ENCODE assay signal across 8 cellular contexts in genomic region chr17:17823433-17824118, GRCh38. TPM values are rescaled to one million over a fixed set of nuclear protein-coding genes. Genes with fewer than 3 reads are reported as not detected.
DNase-seq lines count a peak whose midpoint lies in the region; ATAC-seq and TF ChIP-seq lines count a peak whose summit lies in the region.

No MANE protein-coding gene starts in this region.

- no peak for TF ChIP-seq CTCF in Peyer's patch (IDR thresholded peaks at IDR 0.05)
- no peak for TF ChIP-seq CTCF in fibroblast of lung (conservative IDR thresholded peaks at IDR 0.05 in 1 of 2, IDR thresholded peaks at IDR 0.05 in 1 of 2; ENCODE audit: low read depth in 1 of 2, low read length in 2 of 2)
- no peak for TF ChIP-seq CTCF in natural killer cell (IDR thresholded peaks at IDR 0.05)

- H3K4me1 Mint-ChIP-seq in activated T-helper 1 cell treated with anti-CD3 and anti-CD28 coated beads, Interleukin-12 subunit alpha, Interleukin-12 subunit beta, Interleukin-2, Interleukin-4 antibody, amounts not matched to agents 30 ng/mL and 10 ng/mL and 1 ng/mL, durations not matched to agents 14 hours and 24 hours and 36 hours (ENCODE audit: low read depth) = peaks cover 92% of the 10 kb centered on the region
- peaks cover 20 to 76% of the 10 kb centered on the region in 2 donors for H3K4me1 Mint-ChIP-seq in natural killer cell
- peaks cover 96% of the 10 kb centered on the region for H3K4me1 Mint-ChIP-seq in stimulated activated naive CD8-positive, alpha-beta T cell treated with anti-CD3 and anti-CD28 coated beads, Interleukin-15, amount 100 ng/mL, for 72 hours

- no peaks in the 10 kb centered on the region for H3K27me3 ChIP-seq in Peyer's patch
- no peaks in the 10 kb centered on the region for H3K27me3 ChIP-seq in fibroblast of lung (ENCODE audit: control insufficient read depth, insufficient read depth, low read length)

- H3K27ac ChIP-seq in Peyer's patch (peak overlapping the region; percentile 70 to 95 (median 88)), fibroblast of lung (ENCODE audit: insufficient read depth, low read length) (peak overlapping the region; percentile 79)

- H3K27me3 Mint-ChIP-seq in activated T-helper 1 cell treated with anti-CD3 and anti-CD28 coated beads, Interleukin-12 subunit alpha, Interleukin-12 subunit beta, Interleukin-2, Interleukin-4 antibody, amounts not matched to agents 30 ng/mL and 10 ng/mL and 1 ng/mL, durations not matched to agents 14 hours and 24 hours and 36 hours (ENCODE audit: insufficient read depth) = no peaks in the 10 kb centered on the region
- H3K27me3 Mint-ChIP-seq in natural killer cell (ENCODE audit: low read depth in 2 of 2) = no peaks in the 10 kb centered on the region
- no peaks in the 10 kb centered on the region for H3K27me3 Mint-ChIP-seq in stimulated activated naive CD8-positive, alpha-beta T cell treated with anti-CD3 and anti-CD28 coated beads, Interleukin-15, amount 100 ng/mL, for 72 hours

- peak overlapping the region; percentile 98 for H3K4me2 ChIP-seq in fibroblast of lung (ENCODE audit: extremely low read depth, insufficient read depth, low read length)

- peak overlapping the region; percentile 91 for H3K27ac Mint-ChIP-seq in activated T-helper 1 cell treated with anti-CD3 and anti-CD28 coated beads, Interleukin-12 subunit alpha, Interleukin-12 subunit beta, Interleukin-2, Interleukin-4 antibody, amounts not matched to agents 30 ng/mL and 10 ng/mL and 1 ng/mL, durations not matched to agents 14 hours and 24 hours and 36 hours
- peak overlapping the region; percentile 67 to 87 for H3K27ac Mint-ChIP-seq in natural killer cell
- H3K27ac Mint-ChIP-seq in stimulated activated naive CD8-positive, alpha-beta T cell treated with anti-CD3 and anti-CD28 coated beads, Interleukin-15, amount 100 ng/mL, for 72 hours = peak overlapping the region; percentile 96 to 97

- peaks cover 14 to 91% (median 24%) of the 10 kb centered on the region in 4 donors for H3K4me1 ChIP-seq in Peyer's patch
- H3K4me1 ChIP-seq in fibroblast of lung (ENCODE audit: control insufficient read depth, extremely low read depth, insufficient read depth, low read length) = peaks cover 54% of the 10 kb centered on the region

- no peaks in the 10 kb centered on the region for H4K20me1 ChIP-seq in fibroblast of lung (ENCODE audit: control insufficient read depth, extremely low read depth, insufficient read depth, low read length)

- H3K9me3 Mint-ChIP-seq in activated T-helper 1 cell treated with anti-CD3 and anti-CD28 coated beads, Interleukin-12 subunit alpha, Interleukin-12 subunit beta, Interleukin-2, Interleukin-4 antibody, amounts not matched to agents 30 ng/mL and 10 ng/mL and 1 ng/mL, durations not matched to agents 14 hours and 24 hours and 36 hours = no peaks in the 10 kb centered on the region
- H3K9me3 Mint-ChIP-seq in natural killer cell = no peaks in the 10 kb centered on the region
- no peaks in the 10 kb centered on the region for H3K9me3 Mint-ChIP-seq in stimulated activated naive CD8-positive, alpha-beta T cell treated with anti-CD3 and anti-CD28 coated beads, Interleukin-15, amount 100 ng/mL, for 72 hours

- H3K79me2 ChIP-seq in fibroblast of lung (ENCODE audit: control insufficient read depth, insufficient read depth, low read length) = peaks cover 75% of the 10 kb centered on the region

- H3K36me3 Mint-ChIP-seq in activated T-helper 1 cell treated with anti-CD3 and anti-CD28 coated beads, Interleukin-12 subunit alpha, Interleukin-12 subunit beta, Interleukin-2, Interleukin-4 antibody, amounts not matched to agents 30 ng/mL and 10 ng/mL and 1 ng/mL, durations not matched to agents 14 hours and 24 hours and 36 hours (ENCODE audit: low read depth) = peaks cover 27% of the 10 kb centered on the region
- H3K36me3 Mint-ChIP-seq in natural killer cell = no peaks in the 10 kb centered on the region

- peak; percentile 56 to 66 for TF ChIP-seq POLR2A in Peyer's patch (IDR thresholded peaks at IDR 0.05)

- intact Hi-C loops in activated T-helper 1 cell treated with anti-CD3 and anti-CD28 coated beads, Interleukin-12 subunit alpha, Interleukin-12 subunit beta, Interleukin-2, Interleukin-4 antibody, amounts not matched to agents 30 ng/mL and 10 ng/mL and 1 ng/mL, durations not matched to agents 14 hours and 24 hours and 36 hours (cut with micrococcal nuclease) = loop anchor here (1.0 to 5.0 kb wide), 7 partner anchors 13 to 359 kb away; partner anchors contain the start of genes ALKBH5, DRC3, SREBF1 and TOM1L2
- intact Hi-C loops in natural killer cell (cut with micrococcal nuclease) = loop anchor here (1.0 kb wide), 1 partner anchor 13 kb away; the partner anchor contains the start of gene SREBF1

- peak overlapping the region; percentile 32 for H3K9ac ChIP-seq in fibroblast of lung (ENCODE audit: insufficient read depth, low read length)

- no peaks in the 10 kb centered on the region for H3K9me3 ChIP-seq in Peyer's patch
- H3K9me3 ChIP-seq in fibroblast of lung (ENCODE audit: control insufficient read depth, insufficient read depth, low read depth, low read length) = no peaks in the 10 kb centered on the region

- H3K36me3 ChIP-seq in Peyer's patch = peaks cover 0 to 17% (median 0%) of the 10 kb centered on the region in 3 donors
- peaks cover 21% of the 10 kb centered on the region for H3K36me3 ChIP-seq in fibroblast of lung (ENCODE audit: control insufficient read depth, insufficient read depth, low read length)

- H2AFZ ChIP-seq in fibroblast of lung (ENCODE audit: low read length) = no peak overlapping the region

- peak overlapping the region; percentile 29 to 64 (median 48) for H3K4me3 ChIP-seq in Peyer's patch
- H3K4me3 ChIP-seq in fibroblast of lung (replicated peaks in 1 of 4; ENCODE audit: control extremely low read depth in 1 of 4, insufficient read depth in 1 of 4, low read depth in 3 of 4, low read length in 4 of 4) = peak overlapping the region; percentile 52 to 80 (median 65)

- DNase-seq in DMS53 treated with DMSO at 0.1 percent for 48 hours (lab: John Stamatoyannopoulos, UW; ENCODE audit: unreplicated experiment) = peak; percentile 53
- DNase-seq in HuH-7.5 (ENCODE audit: low spot score) = peak; percentile 97
- DNase-seq in Peyer's patch = peak; percentile 79 to 92 (median 91)
- DNase-seq in activated T-helper 1 cell treated with anti-CD3 and anti-CD28 coated beads, Interleukin-12 subunit alpha, Interleukin-12 subunit beta, Interleukin-2, Interleukin-4 antibody, amounts not matched to agents 30 ng/mL and 10 ng/mL and 1 ng/mL, durations not matched to agents 14 hours and 24 hours and 36 hours (ENCODE audit: low spot score) = peak; percentile 82
- DNase-seq in fibroblast of lung (ENCODE audit: low read depth in 2 of 2) = peak; percentile 73 to 74
- DNase-seq in natural killer cell = peak; percentile 76
- DNase-seq in stimulated activated naive CD8-positive, alpha-beta T cell treated with anti-CD3 and anti-CD28 coated beads, Interleukin-15, amount 100 ng/mL, for 72 hours = peak; percentile 80 to 84

- ATAC-seq in GM21447 (IDR thresholded peaks at IDR 0.05; ENCODE audit: unreplicated experiment) (peak; percentile 50), natural killer cell (peak; percentile 85 to 97 (median 90))
- peak; percentile 73 for ATAC-seq in stimulated activated naive CD8-positive, alpha-beta T cell treated with anti-CD3 and anti-CD28 coated beads, Interleukin-15, amount 100 ng/mL, for 72 hours

- peak overlapping the region; percentile 80 for H3K4me3 Mint-ChIP-seq in activated T-helper 1 cell treated with anti-CD3 and anti-CD28 coated beads, Interleukin-12 subunit alpha, Interleukin-12 subunit beta, Interleukin-2, Interleukin-4 antibody, amounts not matched to agents 30 ng/mL and 10 ng/mL and 1 ng/mL, durations not matched to agents 14 hours and 24 hours and 36 hours
- peak overlapping the region; percentile 74 for H3K4me3 Mint-ChIP-seq in natural killer cell
- H3K4me3 Mint-ChIP-seq in stimulated activated naive CD8-positive, alpha-beta T cell treated with anti-CD3 and anti-CD28 coated beads, Interleukin-15, amount 100 ng/mL, for 72 hours = peak overlapping the region; percentile 76 to 81

RNA-seq across cellular contexts. Expression of gene SREBF1, which starts 13.2 kb away (rescaled TPM):
- total RNA-seq in Peyer's patch = 100 to 1,000 TPM; 118 to 226 (median 185) TPM
- 167 and 172 TPM in 2 replicates for total RNA-seq in activated T-helper 1 cell treated with anti-CD3 and anti-CD28 coated beads, Interleukin-12 subunit alpha, Interleukin-12 subunit beta, Interleukin-2, Interleukin-4 antibody, amounts not matched to agents 30 ng/mL and 10 ng/mL and 1 ng/mL, durations not matched to agents 14 hours and 24 hours and 36 hours
- total RNA-seq in fibroblast of lung = 51.9 and 77.6 TPM in 2 replicates
- 29.7 and 49.1 TPM in 2 replicates for polyA plus RNA-seq in fibroblast of lung
- polyA plus RNA-seq in fibroblast of lung (2012) = 73.7 and 109 TPM in 2 replicates
- polyA minus RNA-seq in fibroblast of lung (ENCODE audit: low replicate concordance) = 172 and 195 TPM in 2 replicates
- 100 to 1,000 TPM in 2 of 3 donors, 10 to 100 TPM in 1; 80.7 to 208 (median 119) TPM for total RNA-seq in natural killer cell

Comparison
In these comparisons a context has a peak if more than half of its experiments do, and no peak if none do; other contexts are left out.
1. Peak in every context shown above with its lines: DNase-seq, ATAC-seq, H3K4me3 ChIP-seq and H3K27ac ChIP-seq.